In the genomic region with DNA sequence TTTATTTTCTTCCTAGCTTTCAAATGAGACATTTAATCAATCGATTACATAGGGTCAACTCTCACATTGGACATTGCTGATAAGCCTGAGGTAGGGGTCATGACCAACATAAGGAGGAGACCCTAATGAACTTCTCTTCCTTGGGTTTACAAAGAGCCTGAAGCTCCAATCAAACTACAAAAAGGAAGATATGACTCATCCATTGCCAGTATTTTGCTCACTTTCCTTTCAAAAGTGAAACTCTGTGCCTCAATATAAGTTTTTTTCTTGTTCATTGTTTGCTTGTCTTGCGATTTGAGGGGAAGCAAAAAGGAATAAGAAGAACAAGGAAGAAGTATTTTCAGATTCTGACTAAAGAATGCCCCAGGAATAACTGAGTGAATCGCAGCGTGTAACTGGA, we compare ENCODE assay signal across 23 cellular contexts. TPM values are rescaled to one million over a fixed set of nuclear protein-coding genes. Genes with fewer than 3 reads are reported as not detected.
"Had no signal": no experiment of that assay in that cellular context is flagged by ENCODE, and none has a peak within 500 bp of the region (broad histone marks: within the 10 kb centered on the region; RNA-seq: fewer than 3 reads in every experiment).

No MANE protein-coding gene starts in this region.

- ATAC-seq: activated CD8-positive, alpha-beta T cell treated with anti-CD3 and anti-CD28 coated beads for 36 hours; activated naive CD8-positive, alpha-beta T cell treated with anti-CD3 and anti-CD28 coated beads, Interleukin-2, amount 50 U/mL, for 24 hours; esophagus mucosa; gastrocnemius medialis; heart left ventricle had no signal

- H3K4me1 Mint-ChIP-seq: activated naive CD4-positive, alpha-beta T cell treated with anti-CD3 and anti-CD28 coated beads, Interleukin-2, amount 10 ng/mL, durations not matched to agents 7 days and 5 days; activated naive CD8-positive, alpha-beta T cell treated with anti-CD3 and anti-CD28 coated beads, Interleukin-2, amount 50 U/mL, for 24 hours had no signal

- H3K36me3 Mint-ChIP-seq: activated naive CD4-positive, alpha-beta T cell treated with anti-CD3 and anti-CD28 coated beads, Interleukin-2, amount 10 ng/mL, durations not matched to agents 7 days and 5 days had no signal

- H3K4me3 Mint-ChIP-seq: activated CD8-positive, alpha-beta T cell treated with anti-CD3 and anti-CD28 coated beads for 36 hours; activated naive CD4-positive, alpha-beta T cell treated with anti-CD3 and anti-CD28 coated beads, Interleukin-2, amount 10 ng/mL, durations not matched to agents 7 days and 5 days; activated naive CD8-positive, alpha-beta T cell treated with anti-CD3 and anti-CD28 coated beads, Interleukin-2, amount 50 U/mL, for 24 hours; activated T-cell treated with anti-CD3 and anti-CD28 coated beads, Interleukin-2, amount 50 U/mL, for 24 hours had no signal

- H3K27ac Mint-ChIP-seq: activated CD8-positive, alpha-beta T cell treated with anti-CD3 and anti-CD28 coated beads for 36 hours; activated naive CD4-positive, alpha-beta T cell treated with anti-CD3 and anti-CD28 coated beads, Interleukin-2, amount 10 ng/mL, durations not matched to agents 7 days and 5 days; activated naive CD8-positive, alpha-beta T cell treated with anti-CD3 and anti-CD28 coated beads, Interleukin-2, amount 50 U/mL, for 24 hours; activated T-cell treated with anti-CD3 and anti-CD28 coated beads, Interleukin-2, amount 50 U/mL, for 24 hours; activated T-helper 2 cell treated with anti-CD3 and anti-CD28 coated beads, Interferon-gamma antibody, Interleukin-2, Interleukin-4, amounts not matched to agents 10 μg/mL and 5 μg/mL and 100 μg/mL, durations not matched to agents 14 hours and 24 hours and 36 hours had no signal

- H3K27me3 ChIP-seq: brain microvascular endothelial cell, gastrocnemius medialis, heart left ventricle, right atrium auricular region, tibial artery had no signal

- H3K36me3 ChIP-seq: brain microvascular endothelial cell, gastrocnemius medialis, heart left ventricle, left ventricle myocardium inferior, right atrium auricular region, tibial artery had no signal

- H3K9me3 ChIP-seq: gastrocnemius medialis, left ventricle myocardium inferior, right atrium auricular region, tibial artery had no signal

- H3K27me3 Mint-ChIP-seq: activated CD8-positive, alpha-beta T cell treated with anti-CD3 and anti-CD28 coated beads for 36 hours; activated naive CD4-positive, alpha-beta T cell treated with anti-CD3 and anti-CD28 coated beads, Interleukin-2, amount 10 ng/mL, durations not matched to agents 7 days and 5 days; activated naive CD8-positive, alpha-beta T cell treated with anti-CD3 and anti-CD28 coated beads, Interleukin-2, amount 50 U/mL, for 24 hours; activated T-cell treated with anti-CD3 and anti-CD28 coated beads, Interleukin-2, amount 50 U/mL, for 24 hours had no signal

- DNase-seq: activated CD4-positive, alpha-beta T cell treated with anti-CD3 and anti-CD28 coated beads for 48 hours; activated CD4-positive, CD25-positive, alpha-beta regulatory T cell; activated CD8-positive, alpha-beta T cell treated with anti-CD3 and anti-CD28 coated beads for 36 hours; activated naive CD4-positive, alpha-beta T cell treated with anti-CD3 and anti-CD28 coated beads, Interleukin-2, amount 10 ng/mL, durations not matched to agents 7 days and 5 days; activated naive CD8-positive, alpha-beta T cell treated with anti-CD3 and anti-CD28 coated beads, Interleukin-2, amount 50 U/mL, for 24 hours; activated T-cell treated with anti-CD3 and anti-CD28 coated beads, Interleukin-2, amount 50 U/mL, for 24 hours; anterior cingulate cortex; brain microvascular endothelial cell; cortex of kidney; gastrocnemius medialis; heart left ventricle; kidney glomerular epithelial cell; left ventricle myocardium inferior; stimulated activated CD4-positive, alpha-beta T cell treated with anti-CD3 and anti-CD28 coated beads, Interleukin-12 subunit alpha, Interleukin-12 subunit beta, amount 100 ng/mL, for 4 hours; stimulated activated CD4-positive, alpha-beta T cell treated with anti-CD3 and anti-CD28 coated beads, Interleukin-1b, Interleukin-23, amount 100 ng/mL, for 48 hours; stimulated activated CD8-positive, alpha-beta memory T cell treated with anti-CD3 and anti-CD28 coated beads, Interleukin-4, amount 100 ng/mL, for 48 hours; stimulated activated naive CD4-positive, alpha-beta T cell treated with Interleukin-2 at 50 U/mL for 16 hours; substantia nigra; T-helper 9 cell; tibial artery had no signal

- H3K4me1 ChIP-seq: gastrocnemius medialis, left ventricle myocardium inferior, right atrium auricular region, tibial artery had no signal

- H3K4me3 ChIP-seq: gastrocnemius medialis, heart left ventricle, left ventricle myocardium inferior, right atrium auricular region, tibial artery had no signal

- H3K27ac ChIP-seq: brain microvascular endothelial cell, gastrocnemius medialis, heart left ventricle, left ventricle myocardium inferior, right atrium auricular region, tibial artery had no signal

- H3K9me3 Mint-ChIP-seq: activated naive CD4-positive, alpha-beta T cell treated with anti-CD3 and anti-CD28 coated beads, Interleukin-2, amount 10 ng/mL, durations not matched to agents 7 days and 5 days had no signal

RNA-seq across cellular contexts. Expression of a gene that starts 38.8 kb away (rescaled TPM):
- total RNA-seq: activated CD8-positive, alpha-beta T cell treated with anti-CD3 and anti-CD28 coated beads for 36 hours; activated T-helper 2 cell treated with anti-CD3 and anti-CD28 coated beads, Interferon-gamma antibody, Interleukin-2, Interleukin-4, amounts not matched to agents 10 μg/mL and 5 μg/mL and 100 μg/mL, durations not matched to agents 14 hours and 24 hours and 36 hours; left ventricle myocardium inferior; right atrium auricular region had no signal
- polyA plus RNA-seq: heart left ventricle had no signal
